10 cellular contexts compared by ENCODE assay signal in the genomic region with DNA sequence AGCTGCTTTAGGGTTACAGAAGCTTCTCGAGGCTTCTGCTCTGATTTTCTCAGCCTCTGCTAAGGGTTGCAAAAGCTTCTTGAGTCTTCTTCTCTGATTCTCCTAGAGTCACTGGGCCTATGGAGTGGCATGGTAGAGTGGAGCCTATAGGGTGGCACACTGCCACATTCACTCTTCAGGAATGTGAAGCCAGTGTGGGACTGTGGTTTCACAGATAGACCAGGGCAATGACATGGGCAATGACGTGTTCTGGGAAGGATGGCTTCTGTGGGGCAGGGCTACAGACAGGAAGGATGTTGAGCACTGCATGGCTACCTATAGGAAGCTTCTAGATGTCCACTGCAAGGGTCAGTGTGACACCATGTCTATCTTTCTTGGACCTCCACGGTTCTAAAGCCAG.
"Had no signal": no experiment of that assay in that cellular context is flagged by ENCODE, and none has a peak within 500 bp of the region (broad histone marks: within the 10 kb centered on the region; RNA-seq: fewer than 3 reads in every experiment).

No MANE protein-coding gene starts in this region.

- H3K9me3 Mint-ChIP-seq: activated naive CD4-positive, alpha-beta T cell treated with anti-CD3 and anti-CD28 coated beads, Interleukin-2, amount 50 U/mL, for 24 hours; dendritic cell treated with granulocyte-macrophage colony-stimulating factor and Interleukin-4, amounts not matched to agents 40 ng/mL and 50 ng/mL, for 4 days; stimulated activated effector memory CD8-positive, alpha-beta T cell treated with anti-CD3 and anti-CD28 coated beads, Interleukin-12 subunit alpha, Interleukin-12 subunit beta, amount 100 ng/mL, for 72 hours had no signal

- H3K27me3 Mint-ChIP-seq: brain had no signal

- H3K4me1 Mint-ChIP-seq: activated naive CD4-positive, alpha-beta T cell treated with anti-CD3 and anti-CD28 coated beads, Interleukin-2, amount 50 U/mL, for 24 hours; brain had no signal

- ATAC-seq: naive thymus-derived CD4-positive, alpha-beta T cell; right cardiac atrium; stimulated activated effector memory CD8-positive, alpha-beta T cell treated with anti-CD3 and anti-CD28 coated beads, Interleukin-12 subunit alpha, Interleukin-12 subunit beta, amount 100 ng/mL, for 72 hours had no signal

- H3K27me3 ChIP-seq: thyroid gland, uterus had no signal

- H3K9me3 ChIP-seq: thyroid gland, uterus had no signal

- H3K27ac ChIP-seq: thyroid gland, uterus had no signal

- H3K27ac Mint-ChIP-seq: activated naive CD4-positive, alpha-beta T cell treated with anti-CD3 and anti-CD28 coated beads, Interleukin-2, amount 50 U/mL, for 24 hours; dendritic cell treated with granulocyte-macrophage colony-stimulating factor and Interleukin-4, amounts not matched to agents 40 ng/mL and 50 ng/mL, for 4 days; naive thymus-derived CD4-positive, alpha-beta T cell; progenitor cell of endocrine pancreas; stimulated activated effector memory CD8-positive, alpha-beta T cell treated with anti-CD3 and anti-CD28 coated beads, Interleukin-12 subunit alpha, Interleukin-12 subunit beta, amount 100 ng/mL, for 72 hours had no signal

- H3K4me3 Mint-ChIP-seq: activated naive CD4-positive, alpha-beta T cell treated with anti-CD3 and anti-CD28 coated beads, Interleukin-2, amount 50 U/mL, for 24 hours; dendritic cell treated with granulocyte-macrophage colony-stimulating factor and Interleukin-4, amounts not matched to agents 40 ng/mL and 50 ng/mL, for 4 days; naive thymus-derived CD4-positive, alpha-beta T cell; stimulated activated effector memory CD8-positive, alpha-beta T cell treated with anti-CD3 and anti-CD28 coated beads, Interleukin-12 subunit alpha, Interleukin-12 subunit beta, amount 100 ng/mL, for 72 hours had no signal

- H3K36me3 Mint-ChIP-seq: activated naive CD4-positive, alpha-beta T cell treated with anti-CD3 and anti-CD28 coated beads, Interleukin-2, amount 50 U/mL, for 24 hours; brain; naive thymus-derived CD4-positive, alpha-beta T cell; stimulated activated effector memory CD8-positive, alpha-beta T cell treated with anti-CD3 and anti-CD28 coated beads, Interleukin-12 subunit alpha, Interleukin-12 subunit beta, amount 100 ng/mL, for 72 hours had no signal

- DNase-seq: activated T-cell treated with anti-CD3 and anti-CD28 coated beads, Interleukin-2, amount 50 U/mL, for 1 hour; naive thymus-derived CD4-positive, alpha-beta T cell; right cardiac atrium; thyroid gland; uterus had no signal
